ENCODE assay signal across 31 cellular contexts in the genomic region with DNA sequence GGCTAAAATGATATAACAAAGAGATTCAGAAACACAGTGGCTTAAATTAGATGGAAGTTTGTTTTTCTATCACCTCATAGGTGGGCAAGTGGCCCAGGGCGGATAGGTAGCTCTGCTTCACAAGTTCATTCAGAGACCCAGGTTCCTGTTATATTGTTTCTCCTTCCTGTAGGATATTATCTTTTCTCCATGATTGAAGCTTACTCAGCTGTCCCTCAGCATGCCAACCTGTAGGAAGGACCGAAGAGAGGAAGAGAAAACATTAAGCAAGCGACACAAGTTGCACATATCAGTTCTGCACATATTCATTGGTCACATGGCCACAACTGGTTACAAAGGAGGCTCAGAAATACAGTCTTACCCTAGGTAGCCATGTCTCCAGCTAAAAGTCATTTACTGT. TPM values are rescaled to one million over a fixed set of nuclear protein-coding genes. Genes with fewer than 3 reads are reported as not detected.
"Had no signal": no experiment of that assay in that cellular context is flagged by ENCODE, and none has a peak within 500 bp of the region (broad histone marks: within the 10 kb centered on the region; RNA-seq: fewer than 3 reads in every experiment).

No MANE protein-coding gene starts in this region.

- H3K4me3 ChIP-seq: dorsolateral prefrontal cortex, gastroesophageal sphincter, ovary, right lobe of liver, testis, transverse colon, uterus had no signal

- H3K27me3 Mint-ChIP-seq: activated CD4-positive, alpha-beta memory T cell treated with anti-CD3 and anti-CD28 coated beads, Interleukin-2, amount 10 ng/mL, durations not matched to agents 7 days and 5 days; activated CD4-positive, alpha-beta T cell treated with anti-CD3 and anti-CD28 coated beads, Interleukin-2, amount 10 ng/mL, durations not matched to agents 7 days and 5 days; activated T-helper 17 cell treated with anti-CD3 and anti-CD28 coated beads, Interleukin-2, amount 50 U/mL, for 72 hours; central memory CD8-positive, alpha-beta T cell; naive B cell; progenitor cell of endocrine pancreas; T-cell had no signal

- H3K27me3 ChIP-seq: dorsolateral prefrontal cortex, gastroesophageal sphincter, ovary, right lobe of liver, testis, transverse colon, uterus had no signal

- H3K36me3 ChIP-seq: gastroesophageal sphincter, ovary, transverse colon, uterus had no signal

- H3K9me3 Mint-ChIP-seq: activated CD4-positive, alpha-beta memory T cell treated with anti-CD3 and anti-CD28 coated beads, Interleukin-2, amount 10 ng/mL, durations not matched to agents 7 days and 5 days; activated T-cell treated with anti-CD3 and anti-CD28 coated beads, Interleukin-2, amount 50 U/mL, for 4 hours; activated T-helper 17 cell treated with anti-CD3 and anti-CD28 coated beads, Interleukin-2, amount 50 U/mL, for 72 hours; central memory CD8-positive, alpha-beta T cell; mesothelial cell of epicardium; naive B cell; T-cell; T-helper 2 cell treated with Interferon-gamma antibody and Interleukin-4, amounts not matched to agents 5 μg/mL and 100 μg/mL, for 36 hours; WTC11 had no signal

- H3K4me1 Mint-ChIP-seq: activated CD4-positive, alpha-beta T cell treated with anti-CD3 and anti-CD28 coated beads, Interleukin-2, amount 10 ng/mL, durations not matched to agents 7 days and 5 days; activated T-helper 17 cell treated with anti-CD3 and anti-CD28 coated beads, Interleukin-2, amount 50 U/mL, for 72 hours had no signal

- H3K27ac Mint-ChIP-seq: activated CD4-positive, alpha-beta T cell treated with anti-CD3 and anti-CD28 coated beads, Interleukin-2, amount 10 ng/mL, durations not matched to agents 7 days and 5 days; mesothelial cell of epicardium; progenitor cell of endocrine pancreas; T-cell; T-helper 2 cell treated with Interferon-gamma antibody and Interleukin-4, amounts not matched to agents 5 μg/mL and 100 μg/mL, for 36 hours; WTC11 had no signal

- H3K9me3 ChIP-seq: gastroesophageal sphincter, ovary, right lobe of liver, testis, transverse colon, uterus had no signal

- ATAC-seq: activated T-cell treated with anti-CD3 and anti-CD28 coated beads, Interleukin-2, amount 50 U/mL, for 4 hours; activated T-helper 17 cell treated with anti-CD3 and anti-CD28 coated beads, Interleukin-2, amount 50 U/mL, for 72 hours; gastroesophageal sphincter; left cardiac atrium; left ventricle myocardium superior; stimulated activated naive CD8-positive, alpha-beta T cell treated with anti-CD3 and anti-CD28 coated beads, Interleukin-15, Interleukin-2, amounts not matched to agents 100 U/mL and 50 U/mL, for 24 hours; T-cell; WTC11 had no signal

- H3K27ac ChIP-seq: dorsolateral prefrontal cortex, gastroesophageal sphincter, ovary, right lobe of liver, testis, transverse colon, uterus had no signal

- H3K36me3 Mint-ChIP-seq: mesothelial cell of epicardium, WTC11 had no signal

- H3K4me1 ChIP-seq: right lobe of liver, testis, transverse colon, uterus had no signal

- H3K4me3 Mint-ChIP-seq: activated CD4-positive, alpha-beta memory T cell treated with anti-CD3 and anti-CD28 coated beads, Interleukin-2, amount 10 ng/mL, durations not matched to agents 7 days and 5 days; activated CD4-positive, alpha-beta T cell treated with anti-CD3 and anti-CD28 coated beads, Interleukin-2, amount 10 ng/mL, durations not matched to agents 7 days and 5 days; activated T-cell treated with anti-CD3 and anti-CD28 coated beads, Interleukin-2, amount 50 U/mL, for 4 hours; activated T-helper 17 cell treated with anti-CD3 and anti-CD28 coated beads, Interleukin-2, amount 50 U/mL, for 72 hours; central memory CD8-positive, alpha-beta T cell; mesothelial cell of epicardium; naive B cell; T-cell; T-helper 2 cell treated with Interferon-gamma antibody and Interleukin-4, amounts not matched to agents 5 μg/mL and 100 μg/mL, for 36 hours; WTC11 had no signal

- DNase-seq: activated CD4-positive, alpha-beta memory T cell treated with anti-CD3 and anti-CD28 coated beads, Interleukin-2, amount 10 ng/mL, durations not matched to agents 7 days and 5 days; activated CD4-positive, alpha-beta T cell treated with anti-CD3 and anti-CD28 coated beads for 1 hour; activated CD4-positive, alpha-beta T cell treated with anti-CD3 and anti-CD28 coated beads, Interleukin-2, amount 10 ng/mL, durations not matched to agents 7 days and 5 days; activated gamma-delta T cell treated with Interleukin-2 at 50 U/mL for 16 hours; activated naive CD4-positive, alpha-beta T cell treated with anti-CD3 and anti-CD28 coated beads, Interleukin-2, amount 50 U/mL, for 16 hours; activated T-cell treated with anti-CD3 and anti-CD28 coated beads, Interleukin-2, amount 50 U/mL, for 4 hours; amygdala; dorsolateral prefrontal cortex; effector memory CD4-positive, alpha-beta T cell; head of caudate nucleus; hippocampal formation; left cardiac atrium; left ventricle myocardium superior; naive B cell; ovary; right lobe of liver; stimulated activated CD4-positive, alpha-beta T cell treated with anti-CD3 and anti-CD28 coated beads, Interleukin-2, amount 100 ng/mL, for 48 hours; stimulated activated naive CD8-positive, alpha-beta T cell treated with anti-CD3 and anti-CD28 coated beads, Interleukin-15, Interleukin-2, amounts not matched to agents 100 U/mL and 50 U/mL, for 24 hours; T-cell; testis; transverse colon; uterus had no signal

RNA-seq across cellular contexts. Expression of a gene that starts 36.7 kb away (rescaled TPM):
- total RNA-seq: gastroesophageal sphincter, left ventricle myocardium superior, mesothelial cell of epicardium, progenitor cell of endocrine pancreas, renal cortical epithelial cell, testis had no signal
- polyA plus RNA-seq: neural cell had no signal
